ENCODE assay signal across 8 cellular contexts in the genomic region with DNA sequence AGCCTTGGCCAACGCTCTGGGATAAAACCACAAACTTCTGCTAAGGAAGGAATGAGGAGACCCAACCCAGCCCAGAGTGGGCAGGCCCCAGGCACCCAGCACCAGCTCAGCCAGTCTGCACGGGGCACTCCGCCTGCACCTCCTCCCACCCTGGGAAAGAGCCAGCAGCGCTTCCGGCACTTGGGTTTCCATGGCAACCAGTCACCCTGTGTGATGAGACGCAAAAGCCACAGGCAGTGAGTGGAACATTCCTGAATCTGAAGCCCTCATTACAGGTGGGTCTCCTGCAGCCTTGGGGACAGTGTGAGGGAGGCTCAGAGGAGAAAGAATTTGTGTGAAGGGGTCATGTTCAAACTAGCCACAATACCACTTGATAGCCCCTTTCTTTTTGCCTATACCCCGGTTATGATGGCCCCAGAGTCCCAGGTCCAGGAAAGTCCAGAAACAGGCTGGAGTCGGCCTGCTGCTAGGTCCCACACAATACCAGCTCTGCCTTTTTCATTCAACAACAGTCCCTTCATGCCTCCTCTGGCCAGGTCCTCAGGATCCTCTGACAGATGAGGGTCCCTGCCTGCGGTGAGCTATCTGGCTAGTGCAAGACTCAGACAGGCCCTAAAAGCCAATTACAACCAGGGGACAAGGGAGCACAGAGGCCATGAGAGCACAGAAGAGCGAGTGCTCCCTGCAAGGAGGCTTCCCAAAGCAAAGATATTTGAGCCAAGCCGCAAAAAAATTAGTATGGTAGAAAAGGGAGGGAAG.
DNase-seq lines count a peak whose midpoint lies in the region; ATAC-seq lines count a peak whose summit lies in the region.

No MANE protein-coding gene starts in this region.

- DNase-seq in DMS153 treated with DMSO at 0.1 percent for 48 hours (lab: John Stamatoyannopoulos, UW; ENCODE audit: unreplicated experiment) (peak; percentile 5), NOMO-1 (lab: John Stamatoyannopoulos, UW; ENCODE audit: unreplicated experiment in 2 of 2) (peak; percentile 58 to 78), mucosa of gallbladder (ENCODE audit: low spot score) (peak; percentile 75)
- peak; percentile 89 for DNase-seq in activated CD8-positive, alpha-beta memory T cell treated with anti-CD3 and anti-CD28 coated beads, Interleukin-2, amount 50 U/mL, for 1 hour (ENCODE audit: extremely low read depth)
- DNase-seq in effector CD8-positive, alpha-beta T cell (lab: John Stamatoyannopoulos, UW), result peak; percentile 83
- peak; percentile 63 to 83 for DNase-seq in stimulated activated CD8-positive, alpha-beta memory T cell treated with anti-CD3 and anti-CD28 coated beads, Interleukin-7, amount 100 ng/mL, for 48 hours (ENCODE audit: extremely low read depth in 1 of 2, low read depth in 1 of 2)

- peak; percentile 38 for ATAC-seq in HG03108 (IDR thresholded peaks at IDR 0.05; ENCODE audit: unreplicated experiment)
- no peak for ATAC-seq in HG03135 (IDR thresholded peaks at IDR 0.05; ENCODE audit: unreplicated experiment)

Comparison
In these comparisons a context has a peak if more than half of its experiments do, and no peak if none do; other contexts are left out.
1. DNase-seq: peak in every context shown above with its lines; median percentile 89 in activated CD8-positive, alpha-beta memory T cell treated with anti-CD3 and anti-CD28 coated beads, Interleukin-2, amount 50 U/mL, for 1 hour; 83 in effector CD8-positive, alpha-beta T cell; 75 in mucosa of gallbladder; 73 in stimulated activated CD8-positive, alpha-beta memory T cell treated with anti-CD3 and anti-CD28 coated beads, Interleukin-7, amount 100 ng/mL, for 48 hours; 68 in NOMO-1; 5 in DMS153 treated with DMSO at 0.1 percent for 48 hours.